Comparison of ENCODE assay signal across 11 cellular contexts in genomic region chr17:38099262-38099661, GRCh38. TPM values are rescaled to one million over a fixed set of nuclear protein-coding genes. Genes with fewer than 3 reads are reported as not detected.
DNase-seq lines count a peak whose midpoint lies in the region; ATAC-seq and TF ChIP-seq lines count a peak whose summit lies in the region.
"Not testable (repeated sequence)": the region's sequence is repeated elsewhere in the genome, so short reads cannot be mapped to it uniquely, and the experiment has no call there.
"Had no signal": no experiment of that assay in that cellular context is flagged by ENCODE, and none has a peak within 500 bp of the region (broad histone marks: within the 10 kb centered on the region; RNA-seq: fewer than 3 reads in every experiment).

No MANE protein-coding gene starts in this region.

- not testable (repeated sequence) for H3K9me3 ChIP-seq in RWPE2 (ENCODE audit: severe bottlenecking)

- H3K27ac ChIP-seq in RWPE2 (ENCODE audit: poor library complexity, severe bottlenecking) = not testable (repeated sequence)

- not testable (repeated sequence) for H3K36me3 ChIP-seq in RWPE2 (ENCODE audit: low read depth)

- not testable (repeated sequence) for H3K4me1 ChIP-seq in RWPE2 (ENCODE audit: insufficient read depth, poor library complexity, severe bottlenecking)

- ATAC-seq in RWPE2 (ENCODE audit: low read depth) = 0 out of 3 replicates have a peak, but pooled peaks have one; percentile 33
- peak; percentile 57 for ATAC-seq in activated CD4-positive, alpha-beta T cell treated with anti-CD3 and anti-CD28 coated beads for 36 hours
- peak; percentile 76 for ATAC-seq in central memory CD8-positive, alpha-beta T cell (replicated peaks; ENCODE audit: extremely low read depth, poor library complexity, severe bottlenecking)
- peak; percentile 73 to 82 for ATAC-seq in natural killer cell treated with Interleukin-12 subunit alpha and Interleukin-12 subunit beta and Interleukin-15 and Interleukin-18, amount 100 ng/mL, for 72 hours
- ATAC-seq in stimulated activated naive CD8-positive, alpha-beta T cell treated with anti-CD3 and anti-CD28 coated beads, Interleukin-15, amount 100 ng/mL, for 72 hours = peak; percentile 80

- not testable (repeated sequence) for H3K27me3 ChIP-seq in RWPE2 (ENCODE audit: insufficient read depth, poor library complexity, severe bottlenecking)

- POLR2A ChIA-PET in activated CD4-positive, alpha-beta T cell treated with anti-CD3 and anti-CD28 coated beads for 36 hours (lab: Charles Lee) = not testable (repeated sequence)

- CTCF ChIA-PET in activated CD4-positive, alpha-beta T cell treated with anti-CD3 and anti-CD28 coated beads for 36 hours (lab: Charles Lee) = not testable (repeated sequence)

- H3K27ac Mint-ChIP-seq in activated CD4-positive, alpha-beta T cell treated with anti-CD3 and anti-CD28 coated beads for 36 hours; central memory CD8-positive, alpha-beta T cell (ENCODE audit: low read depth); natural killer cell treated with Interleukin-12 subunit alpha and Interleukin-12 subunit beta and Interleukin-15 and Interleukin-18, amount 100 ng/mL, for 72 hours; stimulated activated naive CD8-positive, alpha-beta T cell treated with anti-CD3 and anti-CD28 coated beads, Interleukin-15, amount 100 ng/mL, for 72 hours: not testable (repeated sequence)

- not testable (repeated sequence) for H3K4me3 Mint-ChIP-seq in activated CD4-positive, alpha-beta T cell treated with anti-CD3 and anti-CD28 coated beads for 36 hours; central memory CD8-positive, alpha-beta T cell; natural killer cell treated with Interleukin-12 subunit alpha and Interleukin-12 subunit beta and Interleukin-15 and Interleukin-18, amount 100 ng/mL, for 72 hours; stimulated activated naive CD8-positive, alpha-beta T cell treated with anti-CD3 and anti-CD28 coated beads, Interleukin-15, amount 100 ng/mL, for 72 hours

- not testable (repeated sequence) for H3K36me3 Mint-ChIP-seq in activated CD4-positive, alpha-beta T cell treated with anti-CD3 and anti-CD28 coated beads for 36 hours (ENCODE audit: low read depth); central memory CD8-positive, alpha-beta T cell (ENCODE audit: insufficient read depth); natural killer cell treated with Interleukin-12 subunit alpha and Interleukin-12 subunit beta and Interleukin-15 and Interleukin-18, amount 100 ng/mL, for 72 hours

- H3K27me3 Mint-ChIP-seq in activated CD4-positive, alpha-beta T cell treated with anti-CD3 and anti-CD28 coated beads for 36 hours; central memory CD8-positive, alpha-beta T cell; natural killer cell treated with Interleukin-12 subunit alpha and Interleukin-12 subunit beta and Interleukin-15 and Interleukin-18, amount 100 ng/mL, for 72 hours; stimulated activated naive CD8-positive, alpha-beta T cell treated with anti-CD3 and anti-CD28 coated beads, Interleukin-15, amount 100 ng/mL, for 72 hours: not testable (repeated sequence)

- intact Hi-C loops in activated CD4-positive, alpha-beta T cell treated with anti-CD3 and anti-CD28 coated beads for 36 hours (cut with DNase I, micrococcal nuclease) = not testable (repeated sequence)

- not testable (repeated sequence) for H3K4me3 ChIP-seq in RWPE2 (ENCODE audit: severe bottlenecking)

- not testable (repeated sequence) for H3K9me3 Mint-ChIP-seq in activated CD4-positive, alpha-beta T cell treated with anti-CD3 and anti-CD28 coated beads for 36 hours (ENCODE audit: low read depth); central memory CD8-positive, alpha-beta T cell; natural killer cell treated with Interleukin-12 subunit alpha and Interleukin-12 subunit beta and Interleukin-15 and Interleukin-18, amount 100 ng/mL, for 72 hours; stimulated activated naive CD8-positive, alpha-beta T cell treated with anti-CD3 and anti-CD28 coated beads, Interleukin-15, amount 100 ng/mL, for 72 hours

- DNase-seq in RWPE2 (ENCODE audit: low spot score); activated CD4-positive, alpha-beta T cell treated with anti-CD3 and anti-CD28 coated beads for 36 hours; central memory CD8-positive, alpha-beta T cell (ENCODE audit: low spot score in 2 of 2); natural killer cell treated with Interleukin-12 subunit alpha and Interleukin-12 subunit beta and Interleukin-15 and Interleukin-18, amount 100 ng/mL, for 72 hours (ENCODE audit: low spot score); stimulated activated naive CD8-positive, alpha-beta T cell treated with anti-CD3 and anti-CD28 coated beads, Interleukin-15, amount 100 ng/mL, for 72 hours: not testable (repeated sequence)

- not testable (repeated sequence) for H3K4me1 Mint-ChIP-seq in activated CD4-positive, alpha-beta T cell treated with anti-CD3 and anti-CD28 coated beads for 36 hours; central memory CD8-positive, alpha-beta T cell; natural killer cell treated with Interleukin-12 subunit alpha and Interleukin-12 subunit beta and Interleukin-15 and Interleukin-18, amount 100 ng/mL, for 72 hours (ENCODE audit: low read depth in 2 of 2); stimulated activated naive CD8-positive, alpha-beta T cell treated with anti-CD3 and anti-CD28 coated beads, Interleukin-15, amount 100 ng/mL, for 72 hours

- not testable (repeated sequence) for TF ChIP-seq CTCF in RWPE2 (IDR thresholded peaks at IDR 0.05; ENCODE audit: poor library complexity, severe bottlenecking)

RNA-seq across cellular contexts. Expression of gene TBC1D3E, which starts 28.5 kb away (rescaled TPM):
- total RNA-seq in activated CD4-positive, alpha-beta T cell treated with anti-CD3 and anti-CD28 coated beads for 36 hours = not detected
- 10 to 100 TPM in 1 of 2 donors, not detected in 1; 13.3 TPM for total RNA-seq in natural killer cell treated with Interleukin-12 subunit alpha and Interleukin-12 subunit beta and Interleukin-15 and Interleukin-18, amount 100 ng/mL, for 72 hours
- total RNA-seq: A673; CD4-positive, CD25-positive, alpha-beta regulatory T cell; Daoy; G401; GM12878 had no signal

RNA-seq across cellular contexts. Expression of gene TBC1D3C, which starts 30.8 kb away (rescaled TPM):
- not detected for total RNA-seq in activated CD4-positive, alpha-beta T cell treated with anti-CD3 and anti-CD28 coated beads for 36 hours
- not detected for total RNA-seq in natural killer cell treated with Interleukin-12 subunit alpha and Interleukin-12 subunit beta and Interleukin-15 and Interleukin-18, amount 100 ng/mL, for 72 hours
- total RNA-seq: A673; CD4-positive, alpha-beta memory T cell; GM12878 had no signal
